Comparison of ENCODE assay signal across 1 cellular context in the genomic region with DNA sequence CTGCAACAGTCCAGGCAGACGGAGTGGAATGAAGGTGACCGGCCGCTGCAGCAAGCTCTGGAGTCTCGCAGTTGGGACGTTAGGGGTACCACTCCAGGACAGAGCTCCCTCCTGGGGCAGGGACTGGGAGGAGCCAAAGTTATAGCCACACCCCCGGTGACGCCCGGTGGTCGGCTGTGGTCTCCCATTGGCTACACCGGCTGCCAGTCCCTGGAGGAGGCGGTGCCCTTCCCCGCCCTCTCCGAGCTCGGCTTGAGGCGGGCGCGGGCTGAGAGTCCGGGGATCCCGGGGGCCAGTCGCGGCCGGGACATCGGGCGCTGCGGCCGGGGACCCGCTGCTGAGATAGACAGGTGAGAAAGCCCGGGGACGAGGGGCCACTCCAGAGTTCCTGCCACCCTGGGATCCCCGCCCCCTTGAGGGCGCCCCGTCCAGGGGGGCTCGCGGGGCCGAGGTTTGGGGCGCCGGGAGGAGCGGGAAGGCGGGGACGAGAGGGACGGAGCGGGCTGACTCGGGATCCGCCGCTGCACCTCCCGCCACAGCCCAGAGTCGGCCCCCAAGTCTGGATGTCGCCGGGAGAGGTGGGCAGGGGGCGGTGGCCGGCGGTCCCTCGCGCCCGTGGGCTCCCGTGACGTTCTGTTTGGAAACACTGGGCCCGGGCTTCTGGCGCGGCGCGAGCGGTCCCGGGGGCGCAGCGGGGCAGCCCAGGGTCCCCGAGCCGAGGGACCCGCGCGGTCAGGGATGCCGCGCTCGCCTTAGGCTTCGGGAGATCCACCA.
TF ChIP-seq lines count a peak whose summit lies in the region.

A gene (plus strand): TSS at position 231 of the 774 bp plus-strand sequence. CDS start 7,414 bp downstream, outside the sequence.

TF ChIP-seq in GM12878, 131 proteins besides CTCF, POLR2A, EP300 and RAD21 (continued from another document):
- TF ChIP-seq, protein P1, sequence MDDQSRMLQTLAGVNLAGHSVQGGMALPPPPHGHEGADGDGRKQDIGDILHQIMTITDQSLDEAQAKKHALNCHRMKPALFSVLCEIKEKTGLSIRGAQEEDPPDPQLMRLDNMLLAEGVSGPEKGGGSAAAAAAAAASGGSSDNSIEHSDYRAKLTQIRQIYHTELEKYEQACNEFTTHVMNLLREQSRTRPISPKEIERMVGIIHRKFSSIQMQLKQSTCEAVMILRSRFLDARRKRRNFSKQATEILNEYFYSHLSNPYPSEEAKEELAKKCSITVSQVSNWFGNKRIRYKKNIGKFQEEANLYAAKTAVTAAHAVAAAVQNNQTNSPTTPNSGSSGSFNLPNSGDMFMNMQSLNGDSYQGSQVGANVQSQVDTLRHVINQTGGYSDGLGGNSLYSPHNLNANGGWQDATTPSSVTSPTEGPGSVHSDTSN (IDR thresholded peaks at IDR 0.05; ENCODE audit: insufficient replicate concordance, low read depth, low read length): peak; percentile 97
- no peak for TF ChIP-seq STAT1 (conservative IDR thresholded peaks at IDR 0.05)
- TF ChIP-seq CBFB (IDR thresholded peaks at IDR 0.05; ENCODE audit: low read depth): no peak
- TF ChIP-seq KLF5 (IDR thresholded peaks at IDR 0.05; ENCODE audit: partially characterized antibody): no peak
- TF ChIP-seq ATF7 (IDR thresholded peaks at IDR 0.05; ENCODE audit: low read depth): no peak
- TF ChIP-seq, protein P2, sequence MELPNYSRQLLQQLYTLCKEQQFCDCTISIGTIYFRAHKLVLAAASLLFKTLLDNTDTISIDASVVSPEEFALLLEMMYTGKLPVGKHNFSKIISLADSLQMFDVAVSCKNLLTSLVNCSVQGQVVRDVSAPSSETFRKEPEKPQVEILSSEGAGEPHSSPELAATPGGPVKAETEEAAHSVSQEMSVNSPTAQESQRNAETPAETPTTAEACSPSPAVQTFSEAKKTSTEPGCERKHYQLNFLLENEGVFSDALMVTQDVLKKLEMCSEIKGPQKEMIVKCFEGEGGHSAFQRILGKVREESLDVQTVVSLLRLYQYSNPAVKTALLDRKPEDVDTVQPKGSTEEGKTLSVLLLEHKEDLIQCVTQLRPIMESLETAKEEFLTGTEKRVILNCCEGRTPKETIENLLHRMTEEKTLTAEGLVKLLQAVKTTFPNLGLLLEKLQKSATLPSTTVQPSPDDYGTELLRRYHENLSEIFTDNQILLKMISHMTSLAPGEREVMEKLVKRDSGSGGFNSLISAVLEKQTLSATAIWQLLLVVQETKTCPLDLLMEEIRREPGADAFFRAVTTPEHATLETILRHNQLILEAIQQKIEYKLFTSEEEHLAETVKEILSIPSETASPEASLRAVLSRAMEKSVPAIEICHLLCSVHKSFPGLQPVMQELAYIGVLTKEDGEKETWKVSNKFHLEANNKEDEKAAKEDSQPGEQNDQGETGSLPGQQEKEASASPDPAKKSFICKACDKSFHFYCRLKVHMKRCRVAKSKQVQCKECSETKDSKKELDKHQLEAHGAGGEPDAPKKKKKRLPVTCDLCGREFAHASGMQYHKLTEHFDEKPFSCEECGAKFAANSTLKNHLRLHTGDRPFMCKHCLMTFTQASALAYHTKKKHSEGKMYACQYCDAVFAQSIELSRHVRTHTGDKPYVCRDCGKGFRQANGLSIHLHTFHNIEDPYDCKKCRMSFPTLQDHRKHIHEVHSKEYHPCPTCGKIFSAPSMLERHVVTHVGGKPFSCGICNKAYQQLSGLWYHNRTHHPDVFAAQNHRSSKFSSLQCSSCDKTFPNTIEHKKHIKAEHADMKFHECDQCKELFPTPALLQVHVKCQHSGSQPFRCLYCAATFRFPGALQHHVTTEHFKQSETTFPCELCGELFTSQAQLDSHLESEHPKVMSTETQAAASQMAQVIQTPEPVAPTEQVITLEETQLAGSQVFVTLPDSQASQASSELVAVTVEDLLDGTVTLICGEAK (IDR thresholded peaks at IDR 0.05; ENCODE audit: borderline replicate concordance): no peak
- TF ChIP-seq, protein P3, sequence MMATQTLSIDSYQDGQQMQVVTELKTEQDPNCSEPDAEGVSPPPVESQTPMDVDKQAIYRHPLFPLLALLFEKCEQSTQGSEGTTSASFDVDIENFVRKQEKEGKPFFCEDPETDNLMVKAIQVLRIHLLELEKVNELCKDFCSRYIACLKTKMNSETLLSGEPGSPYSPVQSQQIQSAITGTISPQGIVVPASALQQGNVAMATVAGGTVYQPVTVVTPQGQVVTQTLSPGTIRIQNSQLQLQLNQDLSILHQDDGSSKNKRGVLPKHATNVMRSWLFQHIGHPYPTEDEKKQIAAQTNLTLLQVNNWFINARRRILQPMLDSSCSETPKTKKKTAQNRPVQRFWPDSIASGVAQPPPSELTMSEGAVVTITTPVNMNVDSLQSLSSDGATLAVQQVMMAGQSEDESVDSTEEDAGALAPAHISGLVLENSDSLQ (IDR thresholded peaks at IDR 0.05): peak; percentile 98
- TF ChIP-seq, protein P4, sequence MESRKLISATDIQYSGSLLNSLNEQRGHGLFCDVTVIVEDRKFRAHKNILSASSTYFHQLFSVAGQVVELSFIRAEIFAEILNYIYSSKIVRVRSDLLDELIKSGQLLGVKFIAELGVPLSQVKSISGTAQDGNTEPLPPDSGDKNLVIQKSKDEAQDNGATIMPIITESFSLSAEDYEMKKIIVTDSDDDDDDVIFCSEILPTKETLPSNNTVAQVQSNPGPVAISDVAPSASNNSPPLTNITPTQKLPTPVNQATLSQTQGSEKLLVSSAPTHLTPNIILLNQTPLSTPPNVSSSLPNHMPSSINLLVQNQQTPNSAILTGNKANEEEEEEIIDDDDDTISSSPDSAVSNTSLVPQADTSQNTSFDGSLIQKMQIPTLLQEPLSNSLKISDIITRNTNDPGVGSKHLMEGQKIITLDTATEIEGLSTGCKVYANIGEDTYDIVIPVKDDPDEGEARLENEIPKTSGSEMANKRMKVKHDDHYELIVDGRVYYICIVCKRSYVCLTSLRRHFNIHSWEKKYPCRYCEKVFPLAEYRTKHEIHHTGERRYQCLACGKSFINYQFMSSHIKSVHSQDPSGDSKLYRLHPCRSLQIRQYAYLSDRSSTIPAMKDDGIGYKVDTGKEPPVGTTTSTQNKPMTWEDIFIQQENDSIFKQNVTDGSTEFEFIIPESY (IDR thresholded peaks at IDR 0.05): no peak
- peak; percentile 76 for TF ChIP-seq DPF2 (IDR thresholded peaks at IDR 0.05)
- TF ChIP-seq ZZZ3 (IDR thresholded peaks at IDR 0.05; ENCODE audit: control insufficient read depth, insufficient read length, low read depth): no peak
- peak; percentile 58; the same call in 1 of the 2 replicates for TF ChIP-seq CHD2 (IDR thresholded peaks at IDR 0.05; ENCODE audit: borderline replicate concordance, low read depth, low read length)
- no peak for TF ChIP-seq KAT2A (conservative IDR thresholded peaks at IDR 0.05; ENCODE audit: control insufficient read depth, low read depth, low read length)
- no peak for TF ChIP-seq MEF2A (IDR thresholded peaks at IDR 0.05; ENCODE audit: insufficient read depth, low read depth, low read length)
- no peak for TF ChIP-seq SIX5 (IDR thresholded peaks at IDR 0.05; ENCODE audit: low read depth, low read length, severe bottlenecking)
- no peak for TF ChIP-seq NFYA (IDR thresholded peaks at IDR 0.05; ENCODE audit: borderline replicate concordance, low read depth, low read length)
- no peak for TF ChIP-seq ETV6 (conservative IDR thresholded peaks at IDR 0.05 in 1 of 2, IDR thresholded peaks at IDR 0.05 in 1 of 2; ENCODE audit: borderline replicate concordance in 1 of 2, low read depth in 1 of 2)
- TF ChIP-seq, protein P5, sequence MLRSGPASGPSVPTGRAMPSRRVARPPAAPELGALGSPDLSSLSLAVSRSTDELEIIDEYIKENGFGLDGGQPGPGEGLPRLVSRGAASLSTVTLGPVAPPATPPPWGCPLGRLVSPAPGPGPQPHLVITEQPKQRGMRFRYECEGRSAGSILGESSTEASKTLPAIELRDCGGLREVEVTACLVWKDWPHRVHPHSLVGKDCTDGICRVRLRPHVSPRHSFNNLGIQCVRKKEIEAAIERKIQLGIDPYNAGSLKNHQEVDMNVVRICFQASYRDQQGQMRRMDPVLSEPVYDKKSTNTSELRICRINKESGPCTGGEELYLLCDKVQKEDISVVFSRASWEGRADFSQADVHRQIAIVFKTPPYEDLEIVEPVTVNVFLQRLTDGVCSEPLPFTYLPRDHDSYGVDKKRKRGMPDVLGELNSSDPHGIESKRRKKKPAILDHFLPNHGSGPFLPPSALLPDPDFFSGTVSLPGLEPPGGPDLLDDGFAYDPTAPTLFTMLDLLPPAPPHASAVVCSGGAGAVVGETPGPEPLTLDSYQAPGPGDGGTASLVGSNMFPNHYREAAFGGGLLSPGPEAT (IDR thresholded peaks at IDR 0.05; ENCODE audit: low read depth): no peak
- TF ChIP-seq YY1 (IDR thresholded peaks at IDR 0.05; ENCODE audit: low read depth, low read length): no peak
- TF ChIP-seq, protein P6, sequence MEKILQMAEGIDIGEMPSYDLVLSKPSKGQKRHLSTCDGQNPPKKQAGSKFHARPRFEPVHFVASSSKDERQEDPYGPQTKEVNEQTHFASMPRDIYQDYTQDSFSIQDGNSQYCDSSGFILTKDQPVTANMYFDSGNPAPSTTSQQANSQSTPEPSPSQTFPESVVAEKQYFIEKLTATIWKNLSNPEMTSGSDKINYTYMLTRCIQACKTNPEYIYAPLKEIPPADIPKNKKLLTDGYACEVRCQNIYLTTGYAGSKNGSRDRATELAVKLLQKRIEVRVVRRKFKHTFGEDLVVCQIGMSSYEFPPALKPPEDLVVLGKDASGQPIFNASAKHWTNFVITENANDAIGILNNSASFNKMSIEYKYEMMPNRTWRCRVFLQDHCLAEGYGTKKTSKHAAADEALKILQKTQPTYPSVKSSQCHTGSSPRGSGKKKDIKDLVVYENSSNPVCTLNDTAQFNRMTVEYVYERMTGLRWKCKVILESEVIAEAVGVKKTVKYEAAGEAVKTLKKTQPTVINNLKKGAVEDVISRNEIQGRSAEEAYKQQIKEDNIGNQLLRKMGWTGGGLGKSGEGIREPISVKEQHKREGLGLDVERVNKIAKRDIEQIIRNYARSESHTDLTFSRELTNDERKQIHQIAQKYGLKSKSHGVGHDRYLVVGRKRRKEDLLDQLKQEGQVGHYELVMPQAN (conservative IDR thresholded peaks at IDR 0.05): no peak
- no peak for TF ChIP-seq ZNF622 (IDR thresholded peaks at IDR 0.05)
- peak; percentile 65; the same call in 1 of the 2 replicates for TF ChIP-seq CREB1 (IDR thresholded peaks at IDR 0.05; ENCODE audit: low read depth)
- peak; percentile 21 for TF ChIP-seq FOS (IDR thresholded peaks at IDR 0.05; ENCODE audit: borderline replicate concordance, extremely low read depth, insufficient read length)
- peak; percentile 92 for TF ChIP-seq SP1 (IDR thresholded peaks at IDR 0.05; ENCODE audit: low read depth, low read length)
- TF ChIP-seq ZNF217 (IDR thresholded peaks at IDR 0.05): no peak
- no peak for TF ChIP-seq SUPT20H (IDR thresholded peaks at IDR 0.05; ENCODE audit: borderline replicate concordance, control insufficient read depth, low read depth, low read length)
- TF ChIP-seq PAX8 (IDR thresholded peaks at IDR 0.05): no peak
- TF ChIP-seq, protein P7, sequence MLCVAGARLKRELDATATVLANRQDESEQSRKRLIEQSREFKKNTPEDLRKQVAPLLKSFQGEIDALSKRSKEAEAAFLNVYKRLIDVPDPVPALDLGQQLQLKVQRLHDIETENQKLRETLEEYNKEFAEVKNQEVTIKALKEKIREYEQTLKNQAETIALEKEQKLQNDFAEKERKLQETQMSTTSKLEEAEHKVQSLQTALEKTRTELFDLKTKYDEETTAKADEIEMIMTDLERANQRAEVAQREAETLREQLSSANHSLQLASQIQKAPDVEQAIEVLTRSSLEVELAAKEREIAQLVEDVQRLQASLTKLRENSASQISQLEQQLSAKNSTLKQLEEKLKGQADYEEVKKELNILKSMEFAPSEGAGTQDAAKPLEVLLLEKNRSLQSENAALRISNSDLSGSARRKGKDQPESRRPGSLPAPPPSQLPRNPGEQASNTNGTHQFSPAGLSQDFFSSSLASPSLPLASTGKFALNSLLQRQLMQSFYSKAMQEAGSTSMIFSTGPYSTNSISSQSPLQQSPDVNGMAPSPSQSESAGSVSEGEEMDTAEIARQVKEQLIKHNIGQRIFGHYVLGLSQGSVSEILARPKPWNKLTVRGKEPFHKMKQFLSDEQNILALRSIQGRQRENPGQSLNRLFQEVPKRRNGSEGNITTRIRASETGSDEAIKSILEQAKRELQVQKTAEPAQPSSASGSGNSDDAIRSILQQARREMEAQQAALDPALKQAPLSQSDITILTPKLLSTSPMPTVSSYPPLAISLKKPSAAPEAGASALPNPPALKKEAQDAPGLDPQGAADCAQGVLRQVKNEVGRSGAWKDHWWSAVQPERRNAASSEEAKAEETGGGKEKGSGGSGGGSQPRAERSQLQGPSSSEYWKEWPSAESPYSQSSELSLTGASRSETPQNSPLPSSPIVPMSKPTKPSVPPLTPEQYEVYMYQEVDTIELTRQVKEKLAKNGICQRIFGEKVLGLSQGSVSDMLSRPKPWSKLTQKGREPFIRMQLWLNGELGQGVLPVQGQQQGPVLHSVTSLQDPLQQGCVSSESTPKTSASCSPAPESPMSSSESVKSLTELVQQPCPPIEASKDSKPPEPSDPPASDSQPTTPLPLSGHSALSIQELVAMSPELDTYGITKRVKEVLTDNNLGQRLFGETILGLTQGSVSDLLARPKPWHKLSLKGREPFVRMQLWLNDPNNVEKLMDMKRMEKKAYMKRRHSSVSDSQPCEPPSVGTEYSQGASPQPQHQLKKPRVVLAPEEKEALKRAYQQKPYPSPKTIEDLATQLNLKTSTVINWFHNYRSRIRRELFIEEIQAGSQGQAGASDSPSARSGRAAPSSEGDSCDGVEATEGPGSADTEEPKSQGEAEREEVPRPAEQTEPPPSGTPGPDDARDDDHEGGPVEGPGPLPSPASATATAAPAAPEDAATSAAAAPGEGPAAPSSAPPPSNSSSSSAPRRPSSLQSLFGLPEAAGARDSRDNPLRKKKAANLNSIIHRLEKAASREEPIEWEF (IDR thresholded peaks at IDR 0.05; ENCODE audit: insufficient replicate concordance, low read depth, low read length): no peak
- TF ChIP-seq ESRRA (IDR thresholded peaks at IDR 0.05; ENCODE audit: low read length): no peak
- no peak for TF ChIP-seq WRNIP1 (IDR thresholded peaks at IDR 0.05; ENCODE audit: borderline replicate concordance, low read depth, low read length)
- no peak for TF ChIP-seq SMAD1 (IDR thresholded peaks at IDR 0.05; ENCODE audit: low read depth, partially characterized antibody)
- TF ChIP-seq ZNF207 (IDR thresholded peaks at IDR 0.05; ENCODE audit: borderline replicate concordance): no peak
- TF ChIP-seq PML (IDR thresholded peaks at IDR 0.05; ENCODE audit: low read length): no peak
- TF ChIP-seq, protein P8, sequence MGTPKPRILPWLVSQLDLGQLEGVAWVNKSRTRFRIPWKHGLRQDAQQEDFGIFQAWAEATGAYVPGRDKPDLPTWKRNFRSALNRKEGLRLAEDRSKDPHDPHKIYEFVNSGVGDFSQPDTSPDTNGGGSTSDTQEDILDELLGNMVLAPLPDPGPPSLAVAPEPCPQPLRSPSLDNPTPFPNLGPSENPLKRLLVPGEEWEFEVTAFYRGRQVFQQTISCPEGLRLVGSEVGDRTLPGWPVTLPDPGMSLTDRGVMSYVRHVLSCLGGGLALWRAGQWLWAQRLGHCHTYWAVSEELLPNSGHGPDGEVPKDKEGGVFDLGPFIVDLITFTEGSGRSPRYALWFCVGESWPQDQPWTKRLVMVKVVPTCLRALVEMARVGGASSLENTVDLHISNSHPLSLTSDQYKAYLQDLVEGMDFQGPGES (IDR thresholded peaks at IDR 0.05): 0 out of 2 replicates have a peak, but pooled peaks have one; percentile 41
